Comparison of ENCODE assay signal across 13 cellular contexts in the genomic region with DNA sequence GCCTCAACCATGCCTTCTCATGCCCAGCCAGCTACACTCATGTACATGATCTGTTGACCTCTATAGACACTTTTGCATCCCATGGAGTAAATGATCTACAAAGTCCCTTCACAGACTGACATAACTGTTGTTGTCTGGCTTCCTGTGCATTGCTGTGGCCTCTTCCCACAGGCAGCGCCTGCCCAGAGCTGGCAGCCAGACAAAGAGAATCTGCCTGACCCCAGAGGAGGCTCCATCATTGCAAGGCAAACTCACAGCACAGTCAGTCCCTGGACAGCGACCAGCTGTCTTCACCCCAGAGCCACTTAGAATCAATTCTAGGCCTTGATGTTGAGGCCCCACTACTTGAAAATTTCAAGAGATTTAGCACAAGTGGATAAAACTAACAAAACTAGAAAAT.
DNase-seq lines count a peak whose midpoint lies in the region; TF ChIP-seq lines count a peak whose summit lies in the region.
"Had no signal": no experiment of that assay in that cellular context is flagged by ENCODE, and none has a peak within 500 bp of the region (broad histone marks: within the 10 kb centered on the region; RNA-seq: fewer than 3 reads in every experiment).

No MANE protein-coding gene starts in this region.

- POLR2A ChIA-PET in PC-9 (lab: Charles Lee; ENCODE audit: unreplicated experiment) = no interaction called here
- POLR2A ChIA-PET in CD8-positive, alpha-beta memory T cell (lab: Charles Lee) = no interaction called here

- H3K4me1 Mint-ChIP-seq in endothelial cell (ENCODE audit: unreplicated experiment) = no peaks in the 10 kb centered on the region
- peaks cover 18 to 44% (median 33%) of the 10 kb centered on the region in 3 donors for H3K4me1 Mint-ChIP-seq in CD8-positive, alpha-beta memory T cell
- H3K4me1 Mint-ChIP-seq in activated naive CD8-positive, alpha-beta T cell treated with anti-CD3 and anti-CD28 coated beads for 36 hours = no peaks in the 10 kb centered on the region

- H3K27ac ChIP-seq in PC-9 = no peak overlapping the region
- no peak overlapping the region for H3K27ac ChIP-seq in CD8-positive, alpha-beta memory T cell (ENCODE audit: low read depth, low read length)
- H3K27ac ChIP-seq: C4-2B, neutrophil had no signal

- no peaks in the 10 kb centered on the region for H3K27me3 ChIP-seq in PC-9 (ENCODE audit: insufficient read depth, low read depth)
- H3K27me3 ChIP-seq in CD8-positive, alpha-beta memory T cell (ENCODE audit: insufficient read depth, low read length, poor library complexity, severe bottlenecking) = no peaks in the 10 kb centered on the region
- H3K27me3 ChIP-seq: neutrophil had no signal

- no peak overlapping the region for H3K4me3 ChIP-seq in PC-9
- no peak overlapping the region for H3K4me3 ChIP-seq in CD8-positive, alpha-beta memory T cell (ENCODE audit: low read length)

- TF ChIP-seq EP300 in Ishikawa (IDR thresholded peaks at IDR 0.05; ENCODE audit: borderline replicate concordance) = no peak

- no peak overlapping the region for H2AFZ ChIP-seq in PC-9

- H4K20me1 ChIP-seq in PC-9 (ENCODE audit: insufficient read depth) = no peaks in the 10 kb centered on the region

- no peaks in the 10 kb centered on the region for H3F3A ChIP-seq in PC-9 (ENCODE audit: insufficient read depth, low read depth)

- no peak overlapping the region for H3K4me3 Mint-ChIP-seq in endothelial cell (ENCODE audit: unreplicated experiment)
- H3K4me3 Mint-ChIP-seq in CD8-positive, alpha-beta memory T cell = no peak overlapping the region
- H3K4me3 Mint-ChIP-seq in activated naive CD8-positive, alpha-beta T cell treated with anti-CD3 and anti-CD28 coated beads for 36 hours = no peak overlapping the region
- H3K4me3 Mint-ChIP-seq: activated T-cell treated with anti-CD3 and anti-CD28 coated beads, Interleukin-2, amount 50 U/mL, for 72 hours; T-helper 1 cell treated with Interleukin-12 subunit alpha and Interleukin-12 subunit beta and Interleukin-4 antibody, amounts not matched to agents 30 μg/mL and 1 μg/mL, for 36 hours had no signal

- TF ChIP-seq CTCF in endothelial cell (IDR thresholded peaks at IDR 0.05; ENCODE audit: unreplicated experiment) (no peak), PC-9 (conservative IDR thresholded peaks at IDR 0.05) (no peak)

- no peak for TF ChIP-seq RAD21 in Ishikawa (IDR thresholded peaks at IDR 0.05; ENCODE audit: low read depth)

- no peaks in the 10 kb centered on the region for H3K4me1 ChIP-seq in PC-9 (replicated peaks; ENCODE audit: insufficient read depth)
- H3K4me1 ChIP-seq in CD8-positive, alpha-beta memory T cell (ENCODE audit: insufficient read depth, low read length) = no peaks in the 10 kb centered on the region

- H3K4me2 ChIP-seq in PC-9 = no peak overlapping the region

- no peaks in the 10 kb centered on the region for H3K79me2 ChIP-seq in PC-9 (ENCODE audit: low read depth)

- CTCF ChIA-PET in PC-9 (lab: Charles Lee) = no interaction called here
- CTCF ChIA-PET in CD8-positive, alpha-beta memory T cell (lab: Charles Lee) = no interaction called here

- DNase-seq in C1 segment of cervical spinal cord (lab: John Stamatoyannopoulos, UW) = peak in 11 of 14 donors; percentile 11 to 54 (median 38)
- peak; percentile 30 for DNase-seq in endothelial cell (ENCODE audit: low spot score)
- DNase-seq in medulla oblongata (ENCODE audit: extremely low spot score) = peak; percentile 78
- no peak for DNase-seq in PC-9
- no peak for DNase-seq in CD8-positive, alpha-beta memory T cell
- no peak for DNase-seq in stimulated activated CD4-positive, alpha-beta T cell treated with anti-CD3 and anti-CD28 coated beads, Interleukin-4, amount 100 ng/mL, for 4 hours
- DNase-seq in activated naive CD8-positive, alpha-beta T cell treated with anti-CD3 and anti-CD28 coated beads for 36 hours = no peak
- DNase-seq: activated T-cell treated with anti-CD3 and anti-CD28 coated beads, Interleukin-2, amount 50 U/mL, for 72 hours; NCI-H1436 treated with DMSO at 0.1 percent for 48 hours had no signal

- no peaks in the 10 kb centered on the region for H3K36me3 Mint-ChIP-seq in endothelial cell (ENCODE audit: low read depth, unreplicated experiment)
- H3K36me3 Mint-ChIP-seq in CD8-positive, alpha-beta memory T cell = peaks cover 0 to 37% (median 29%) of the 10 kb centered on the region in 3 donors
- peaks cover 20% of the 10 kb centered on the region for H3K36me3 Mint-ChIP-seq in activated naive CD8-positive, alpha-beta T cell treated with anti-CD3 and anti-CD28 coated beads for 36 hours

- H3K27ac Mint-ChIP-seq in endothelial cell (ENCODE audit: unreplicated experiment) = no peak overlapping the region
- H3K27ac Mint-ChIP-seq in CD8-positive, alpha-beta memory T cell = peak overlapping the region in 1 of 8 donors; percentile 96
- no peak overlapping the region for H3K27ac Mint-ChIP-seq in activated naive CD8-positive, alpha-beta T cell treated with anti-CD3 and anti-CD28 coated beads for 36 hours
- H3K27ac Mint-ChIP-seq: T-helper 1 cell treated with Interleukin-12 subunit alpha and Interleukin-12 subunit beta and Interleukin-4 antibody, amounts not matched to agents 30 μg/mL and 1 μg/mL, for 36 hours had no signal

- no peaks in the 10 kb centered on the region for H3K27me3 Mint-ChIP-seq in endothelial cell (ENCODE audit: unreplicated experiment)
- no peaks in the 10 kb centered on the region for H3K27me3 Mint-ChIP-seq in CD8-positive, alpha-beta memory T cell
- no peaks in the 10 kb centered on the region for H3K27me3 Mint-ChIP-seq in activated naive CD8-positive, alpha-beta T cell treated with anti-CD3 and anti-CD28 coated beads for 36 hours

- no peaks in the 10 kb centered on the region for H3K9me2 ChIP-seq in PC-9 (ENCODE audit: insufficient read depth)

- BruUV-seq in PC-9 (replicated peaks; lab: Mats Ljungman, UMichigan) = no TSS peak

- H3K36me3 ChIP-seq in PC-9 (ENCODE audit: low read depth) = no peaks in the 10 kb centered on the region
- no peaks in the 10 kb centered on the region for H3K36me3 ChIP-seq in CD8-positive, alpha-beta memory T cell (ENCODE audit: insufficient read depth, low read length)

- intact Hi-C loops in PC-9 (cut with micrococcal nuclease; ENCODE audit: unreplicated experiment) = no loop called here

- no peaks in the 10 kb centered on the region for H3K9me3 Mint-ChIP-seq in endothelial cell (ENCODE audit: unreplicated experiment)
- no peaks in the 10 kb centered on the region for H3K9me3 Mint-ChIP-seq in CD8-positive, alpha-beta memory T cell
- no peaks in the 10 kb centered on the region for H3K9me3 Mint-ChIP-seq in activated naive CD8-positive, alpha-beta T cell treated with anti-CD3 and anti-CD28 coated beads for 36 hours
- H3K9me3 Mint-ChIP-seq: activated T-cell treated with anti-CD3 and anti-CD28 coated beads, Interleukin-2, amount 50 U/mL, for 72 hours; T-helper 1 cell treated with Interleukin-12 subunit alpha and Interleukin-12 subunit beta and Interleukin-4 antibody, amounts not matched to agents 30 μg/mL and 1 μg/mL, for 36 hours had no signal

- no peaks in the 10 kb centered on the region for H3K9me3 ChIP-seq in PC-9 (ENCODE audit: insufficient read depth, low read depth)
- H3K9me3 ChIP-seq in CD8-positive, alpha-beta memory T cell (ENCODE audit: low read length) = no peaks in the 10 kb centered on the region
- H3K9me3 ChIP-seq: neutrophil had no signal

TF ChIP-seq in Ishikawa, 13 proteins besides CTCF, POLR2A, EP300 and RAD21:
- TF ChIP-seq, protein P1, sequence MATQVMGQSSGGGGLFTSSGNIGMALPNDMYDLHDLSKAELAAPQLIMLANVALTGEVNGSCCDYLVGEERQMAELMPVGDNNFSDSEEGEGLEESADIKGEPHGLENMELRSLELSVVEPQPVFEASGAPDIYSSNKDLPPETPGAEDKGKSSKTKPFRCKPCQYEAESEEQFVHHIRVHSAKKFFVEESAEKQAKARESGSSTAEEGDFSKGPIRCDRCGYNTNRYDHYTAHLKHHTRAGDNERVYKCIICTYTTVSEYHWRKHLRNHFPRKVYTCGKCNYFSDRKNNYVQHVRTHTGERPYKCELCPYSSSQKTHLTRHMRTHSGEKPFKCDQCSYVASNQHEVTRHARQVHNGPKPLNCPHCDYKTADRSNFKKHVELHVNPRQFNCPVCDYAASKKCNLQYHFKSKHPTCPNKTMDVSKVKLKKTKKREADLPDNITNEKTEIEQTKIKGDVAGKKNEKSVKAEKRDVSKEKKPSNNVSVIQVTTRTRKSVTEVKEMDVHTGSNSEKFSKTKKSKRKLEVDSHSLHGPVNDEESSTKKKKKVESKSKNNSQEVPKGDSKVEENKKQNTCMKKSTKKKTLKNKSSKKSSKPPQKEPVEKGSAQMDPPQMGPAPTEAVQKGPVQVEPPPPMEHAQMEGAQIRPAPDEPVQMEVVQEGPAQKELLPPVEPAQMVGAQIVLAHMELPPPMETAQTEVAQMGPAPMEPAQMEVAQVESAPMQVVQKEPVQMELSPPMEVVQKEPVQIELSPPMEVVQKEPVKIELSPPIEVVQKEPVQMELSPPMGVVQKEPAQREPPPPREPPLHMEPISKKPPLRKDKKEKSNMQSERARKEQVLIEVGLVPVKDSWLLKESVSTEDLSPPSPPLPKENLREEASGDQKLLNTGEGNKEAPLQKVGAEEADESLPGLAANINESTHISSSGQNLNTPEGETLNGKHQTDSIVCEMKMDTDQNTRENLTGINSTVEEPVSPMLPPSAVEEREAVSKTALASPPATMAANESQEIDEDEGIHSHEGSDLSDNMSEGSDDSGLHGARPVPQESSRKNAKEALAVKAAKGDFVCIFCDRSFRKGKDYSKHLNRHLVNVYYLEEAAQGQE (IDR thresholded peaks at IDR 0.05; ENCODE audit: low read depth) = peak; percentile 62
- no peak for TF ChIP-seq CEBPB (IDR thresholded peaks at IDR 0.05)

Comparison
In these comparisons a context has a peak if more than half of its experiments do, and no peak if none do; other contexts are left out.
1. DNase-seq: peak in C1 segment of cervical spinal cord (11 of 14), endothelial cell (single experiment) and medulla oblongata (single experiment); none in PC-9 (0 of 2), CD8-positive, alpha-beta memory T cell (0 of 5), stimulated activated CD4-positive, alpha-beta T cell treated with anti-CD3 and anti-CD28 coated beads, Interleukin-4, amount 100 ng/mL, for 4 hours (0 of 2) and activated naive CD8-positive, alpha-beta T cell treated with anti-CD3 and anti-CD28 coated beads for 36 hours (single experiment).